In the genomic region with DNA sequence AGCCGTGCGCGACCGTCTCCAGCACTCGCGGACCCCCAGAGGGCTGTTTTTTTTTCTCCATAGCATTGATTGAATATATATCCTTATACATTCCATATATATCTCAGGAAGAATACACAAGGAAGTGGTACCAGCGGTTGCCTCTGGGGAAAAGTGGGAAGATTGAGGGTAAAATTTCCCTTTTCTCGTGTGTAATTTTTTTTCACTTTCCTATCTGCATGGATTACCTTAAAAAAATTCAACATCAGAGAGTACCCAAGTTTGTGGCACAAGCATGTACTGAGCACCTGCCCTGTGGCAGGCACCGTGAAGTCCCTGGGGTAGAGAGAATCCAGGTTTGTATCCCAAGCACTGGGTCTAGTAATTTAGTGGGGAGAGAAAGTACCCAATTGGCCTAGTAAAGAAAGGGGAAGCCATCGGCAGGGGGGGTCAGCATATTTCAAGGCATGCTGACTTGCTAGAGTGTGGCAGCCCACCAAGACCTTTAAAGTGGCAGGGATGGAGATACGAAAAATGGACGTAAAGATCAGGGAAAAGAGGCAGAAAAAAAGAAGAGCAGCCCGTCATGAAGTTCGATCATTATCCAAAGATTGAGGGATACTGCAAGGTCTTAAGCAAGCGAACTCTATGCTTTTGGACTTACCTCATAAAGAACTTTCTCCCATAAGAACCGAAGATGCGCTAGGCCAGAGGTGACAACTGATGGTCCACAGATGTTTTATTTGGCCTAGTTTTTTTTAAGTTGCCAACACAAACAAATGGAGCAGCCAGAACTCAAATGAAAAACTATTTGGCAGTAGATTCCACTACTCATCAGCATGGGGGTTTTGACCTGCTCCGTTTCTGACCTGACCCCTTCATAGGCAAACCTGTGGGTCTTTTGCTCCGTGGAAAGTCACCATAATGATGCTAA, we compare ENCODE assay signal across 8 cellular contexts. TPM values are rescaled to one million over a fixed set of nuclear protein-coding genes. Genes with fewer than 3 reads are reported as not detected.
DNase-seq lines count a peak whose midpoint lies in the region; ATAC-seq and TF ChIP-seq lines count a peak whose summit lies in the region.

No MANE protein-coding gene starts in this region.

- H3K9me3 ChIP-seq in mucosa of stomach (ENCODE audit: control insufficient read depth, low read length) = no peaks in the 10 kb centered on the region

- H3K79me2 ChIP-seq in KMS-11 (ENCODE audit: insufficient read depth, low read depth) = peaks cover 31% of the 10 kb centered on the region

- H4K20me1 ChIP-seq in KMS-11 (ENCODE audit: insufficient read depth) = no peaks in the 10 kb centered on the region; the same call in 1 of the 2 replicates

- H3K36me3 ChIP-seq in KMS-11 (ENCODE audit: insufficient read depth) = peaks cover 17% of the 10 kb centered on the region; the same call in 1 of the 2 replicates
- no peaks in the 10 kb centered on the region for H3K36me3 ChIP-seq in mucosa of stomach (ENCODE audit: control insufficient read depth, insufficient read depth, low read length)

- POLR2A ChIA-PET in AG04449 (lab: Yijun Ruan, JAX) = interaction anchor here (1.2 kb wide), 1 partner anchor 20 kb away, joined by 4 read pairs; no protein-coding TSS in a partner anchor

- H2AFZ ChIP-seq in KMS-11 (ENCODE audit: low read depth) = peak overlapping the region; percentile 83

- peak overlapping the region; percentile 60 for H3K4me3 ChIP-seq in AG04449 (ENCODE audit: low read depth, low read length)
- H3K4me3 ChIP-seq in KMS-11 (IDR thresholded peaks at IDR 0.05; ENCODE audit: insufficient read depth, low read depth, low read length) = no peak overlapping the region
- peak overlapping the region; percentile 56 to 58 for H3K4me3 ChIP-seq in cardiac fibroblast (replicated peaks in 1 of 2; ENCODE audit: low read depth in 2 of 2, low read length in 2 of 2)
- peak overlapping the region; percentile 48 for H3K4me3 ChIP-seq in mucosa of stomach (ENCODE audit: low read length)

- DNase-seq in AG04449 (ENCODE audit: low read depth, low spot score) (no peak), cardiac fibroblast (ENCODE audit: low read depth in 2 of 2) (peak in 1 of 2 donors; percentile 21), dermis blood vessel endothelial cell (no peak), AML-193 (lab: John Stamatoyannopoulos, UW) (no peak)

- CTCF ChIA-PET in AG04449 (lab: Yijun Ruan, JAX) = no interaction called here

- no peak for ATAC-seq in esophagus mucosa
- no peak for ATAC-seq in HG03521 (IDR thresholded peaks at IDR 0.05; ENCODE audit: unreplicated experiment)

- peak overlapping the region; percentile 84 for H3K27ac ChIP-seq in KMS-11

- H3K4me1 ChIP-seq in KMS-11 (ENCODE audit: low read depth, poor library complexity, severe bottlenecking) = peaks cover 28% of the 10 kb centered on the region
- H3K4me1 ChIP-seq in mucosa of stomach (ENCODE audit: control insufficient read depth, insufficient read depth, low read length) = peaks cover 24% of the 10 kb centered on the region

- TF ChIP-seq CTCF in AG04449 (IDR thresholded peaks at IDR 0.05; ENCODE audit: insufficient read depth, low read length, missing control alignments) (no peak), KMS-11 (conservative IDR thresholded peaks at IDR 0.05; ENCODE audit: low read depth, low read length) (no peak), cardiac fibroblast (IDR thresholded peaks at IDR 0.05; ENCODE audit: low read depth, low read length) (no peak)

- no peaks in the 10 kb centered on the region for H3K27me3 ChIP-seq in KMS-11 (ENCODE audit: insufficient read depth, low read depth)
- H3K27me3 ChIP-seq in mucosa of stomach (ENCODE audit: control insufficient read depth, insufficient read depth, low read length) = no peaks in the 10 kb centered on the region

- peak overlapping the region; percentile 71; the same call in 1 of the 2 replicates for H3K9ac ChIP-seq in KMS-11
- H3K9ac ChIP-seq in mucosa of stomach (ENCODE audit: low read length) = peak overlapping the region; percentile 88

- peak overlapping the region; percentile 51 for H3K4me2 ChIP-seq in KMS-11

RNA-seq across cellular contexts. Expression of a gene that starts 1.5 kb away (rescaled TPM):
- total RNA-seq in esophagus mucosa = 213 TPM
- 223 and 284 TPM in 2 replicates for total RNA-seq in dermis blood vessel endothelial cell

RNA-seq across cellular contexts. Expression of a gene that starts 36.9 kb away (rescaled TPM):
- 20.5 TPM for total RNA-seq in esophagus mucosa
- 58.7 and 104 TPM in 2 replicates for total RNA-seq in dermis blood vessel endothelial cell
